Comparison of ENCODE assay signal across 1 cellular context in the genomic region with DNA sequence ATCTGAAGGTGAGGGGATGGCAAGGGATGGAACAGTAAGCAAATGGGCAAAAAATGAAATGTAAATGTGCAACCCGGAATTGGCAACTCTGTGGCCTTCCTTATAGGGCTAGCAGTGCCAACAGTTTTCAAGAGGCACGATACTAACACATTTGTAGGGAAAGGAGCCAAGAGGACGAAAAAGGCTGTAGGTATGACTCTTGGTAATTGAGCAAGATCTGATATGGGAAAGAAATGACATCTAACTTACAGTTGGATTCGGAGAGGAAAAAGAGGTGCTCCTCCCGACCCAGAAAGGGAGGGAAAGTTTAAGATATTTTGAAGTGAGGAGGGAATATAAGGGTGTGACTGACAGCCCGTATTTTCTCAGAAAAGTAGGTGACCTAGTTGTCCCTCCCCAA.
TF ChIP-seq lines count a peak whose summit lies in the region.

No MANE protein-coding gene starts in this region.

TF ChIP-seq in SK-N-SH, 30 proteins besides CTCF, POLR2A, EP300 and RAD21 (continued from another document):
- TF ChIP-seq, protein P1, sequence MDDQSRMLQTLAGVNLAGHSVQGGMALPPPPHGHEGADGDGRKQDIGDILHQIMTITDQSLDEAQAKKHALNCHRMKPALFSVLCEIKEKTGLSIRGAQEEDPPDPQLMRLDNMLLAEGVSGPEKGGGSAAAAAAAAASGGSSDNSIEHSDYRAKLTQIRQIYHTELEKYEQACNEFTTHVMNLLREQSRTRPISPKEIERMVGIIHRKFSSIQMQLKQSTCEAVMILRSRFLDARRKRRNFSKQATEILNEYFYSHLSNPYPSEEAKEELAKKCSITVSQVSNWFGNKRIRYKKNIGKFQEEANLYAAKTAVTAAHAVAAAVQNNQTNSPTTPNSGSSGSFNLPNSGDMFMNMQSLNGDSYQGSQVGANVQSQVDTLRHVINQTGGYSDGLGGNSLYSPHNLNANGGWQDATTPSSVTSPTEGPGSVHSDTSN (IDR thresholded peaks at IDR 0.05) = no peak
- TF ChIP-seq RCOR1 (IDR thresholded peaks at IDR 0.05; ENCODE audit: low read length) = no peak
- TF ChIP-seq GABPA (IDR thresholded peaks at IDR 0.05; ENCODE audit: low read depth) = no peak
- no peak for TF ChIP-seq NRF1 (IDR thresholded peaks at IDR 0.05; ENCODE audit: low read depth, low read length)
- TF ChIP-seq RFX5 (IDR thresholded peaks at IDR 0.05; ENCODE audit: low read length) = no peak
- no peak for TF ChIP-seq TAF1 (IDR thresholded peaks at IDR 0.05; ENCODE audit: borderline replicate concordance, low read depth, low read length)
- TF ChIP-seq, protein P2, sequence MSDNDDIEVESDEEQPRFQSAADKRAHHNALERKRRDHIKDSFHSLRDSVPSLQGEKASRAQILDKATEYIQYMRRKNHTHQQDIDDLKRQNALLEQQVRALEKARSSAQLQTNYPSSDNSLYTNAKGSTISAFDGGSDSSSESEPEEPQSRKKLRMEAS (IDR thresholded peaks at IDR 0.05; ENCODE audit: low read depth) = no peak
- TF ChIP-seq YY1 (IDR thresholded peaks at IDR 0.05; ENCODE audit: low read depth) = no peak
